ENCODE assay signal across 21 cellular contexts in genomic region chr12:28938581-28939301, GRCh38.
DNase-seq lines count a peak whose midpoint lies in the region; ATAC-seq and TF ChIP-seq lines count a peak whose summit lies in the region.
"Had no signal": no experiment of that assay in that cellular context is flagged by ENCODE, and none has a peak within 500 bp of the region (broad histone marks: within the 10 kb centered on the region; RNA-seq: fewer than 3 reads in every experiment).

No MANE protein-coding gene starts in this region.

- intact Hi-C loops in sciatic nerve (cut with DNase I), result no loop called here

- H3K27ac ChIP-seq in foreskin keratinocyte, result peak overlapping the region; percentile 68
- H3K27ac ChIP-seq in hepatocyte, result no peak overlapping the region
- H3K27ac ChIP-seq: heart right ventricle, prostate gland, RWPE1, testis had no signal

- POLR2A ChIA-PET in WTC11 (lab: Charles Lee), result no interaction called here

- H3K4me3 ChIP-seq in hepatocyte, result no peak overlapping the region
- H3K4me3 ChIP-seq: heart right ventricle, prostate gland, testis had no signal

- 78% methylated on average over 11 of the region's 11 CpGs for WGBS in hepatocyte (ENCODE audit: low lambda C conversion rate, missing lambda C conversion rate)

- ATAC-seq in WTC11 (no peak), foreskin keratinocyte (no peak), sciatic nerve (peak; percentile 31)
- ATAC-seq: activated naive CD8-positive, alpha-beta T cell treated with anti-CD3 and anti-CD28 coated beads, Interleukin-2, amount 50 U/mL, for 24 hours; stimulated activated naive B cell treated with anti-CD40 and anti-IgM and Interleukin-4, amounts not matched to agents 10 μg/mL and 1 μg/mL and 100 μg/mL, for 72 hours had no signal

- peak; percentile 47 for DNase-seq in NCI-H1105 treated with DMSO at 0.1 percent for 48 hours (lab: John Stamatoyannopoulos, UW)
- DNase-seq in WTC11 (ENCODE audit: low spot score), result no peak
- no peak for DNase-seq in foreskin keratinocyte
- no peak for DNase-seq in sciatic nerve (ENCODE audit: low spot score)
- DNase-seq in activated T-cell treated with anti-CD3 and anti-CD28 coated beads, Interleukin-2, amount 50 U/mL, for 1 hour, result no peak
- DNase-seq in hepatocyte (ENCODE audit: low spot score), result no peak
- DNase-seq in activated CD8-positive, alpha-beta memory T cell treated with anti-CD3 and anti-CD28 coated beads, Interleukin-2, amount 50 U/mL, for 4 hours, result no peak
- DNase-seq: activated CD4-positive, alpha-beta T cell treated with anti-CD3 and anti-CD28 coated beads, Interleukin-2, amount 50 U/mL, for 4 hours; activated effector memory CD4-positive, alpha-beta T cell treated with anti-CD3 and anti-CD28 coated beads, Interleukin-2, amount 50 U/mL, for 16 hours; activated naive CD8-positive, alpha-beta T cell treated with anti-CD3 and anti-CD28 coated beads, Interleukin-2, amount 50 U/mL, for 24 hours; CD4-positive, alpha-beta memory T cell; heart right ventricle; HFFc6; KBM-7; NCI-H187 treated with DMSO at 0.1 percent for 48 hours; stimulated activated CD4-positive, alpha-beta T cell treated with anti-CD3 and anti-CD28 coated beads, Interleukin-2, amount 100 ng/mL, for 48 hours; stimulated activated naive B cell treated with anti-CD40 and anti-IgM and Interleukin-4, amounts not matched to agents 10 μg/mL and 1 μg/mL and 100 μg/mL, for 72 hours; testis had no signal

- no peak overlapping the region for H3K4me3 Mint-ChIP-seq in WTC11
- H3K4me3 Mint-ChIP-seq: activated naive CD8-positive, alpha-beta T cell treated with anti-CD3 and anti-CD28 coated beads, Interleukin-2, amount 50 U/mL, for 24 hours; brain; CD4-positive, alpha-beta memory T cell; HFFc6; stimulated activated naive B cell treated with anti-CD40 and anti-IgM and Interleukin-4, amounts not matched to agents 10 μg/mL and 1 μg/mL and 100 μg/mL, for 72 hours had no signal

- H2AFZ ChIP-seq in hepatocyte, result no peak overlapping the region

- H3K79me2 ChIP-seq in hepatocyte, result no peaks in the 10 kb centered on the region

- no peaks in the 10 kb centered on the region for H4K20me1 ChIP-seq in hepatocyte (ENCODE audit: insufficient read depth, poor library complexity, severe bottlenecking)

- no peaks in the 10 kb centered on the region for H3K9me3 Mint-ChIP-seq in WTC11
- H3K9me3 Mint-ChIP-seq: activated naive CD8-positive, alpha-beta T cell treated with anti-CD3 and anti-CD28 coated beads, Interleukin-2, amount 50 U/mL, for 24 hours; brain had no signal

- H3K36me3 ChIP-seq in hepatocyte (replicated peaks; ENCODE audit: insufficient read depth, low read depth), result no peaks in the 10 kb centered on the region
- H3K36me3 ChIP-seq: heart right ventricle, prostate gland had no signal

- H3K27me3 ChIP-seq in foreskin keratinocyte (no peaks in the 10 kb centered on the region), hepatocyte (no peaks in the 10 kb centered on the region)
- H3K27me3 ChIP-seq: heart right ventricle, testis had no signal

- CTCF ChIA-PET in WTC11 (lab: Charles Lee), result no interaction called here

- no peaks in the 10 kb centered on the region for H3K9me2 ChIP-seq in hepatocyte (replicated peaks; ENCODE audit: insufficient read depth)

- peak overlapping the region; percentile 42; the same call in 1 of the 2 replicates for H3K27ac Mint-ChIP-seq in WTC11
- H3K27ac Mint-ChIP-seq: activated naive CD8-positive, alpha-beta T cell treated with anti-CD3 and anti-CD28 coated beads, Interleukin-2, amount 50 U/mL, for 24 hours; brain; CD4-positive, alpha-beta memory T cell; HFFc6; stimulated activated naive B cell treated with anti-CD40 and anti-IgM and Interleukin-4, amounts not matched to agents 10 μg/mL and 1 μg/mL and 100 μg/mL, for 72 hours had no signal

- TF ChIP-seq CTCF in WTC11 (IDR thresholded peaks at IDR 0.05) (no peak), foreskin keratinocyte (conservative IDR thresholded peaks at IDR 0.05) (no peak), hepatocyte (IDR thresholded peaks at IDR 0.05; ENCODE audit: poor library complexity) (no peak)

- no peaks in the 10 kb centered on the region for H3K9me3 ChIP-seq in hepatocyte (ENCODE audit: low read depth)
- H3K9me3 ChIP-seq: heart right ventricle, prostate gland, testis had no signal

- H3K4me1 Mint-ChIP-seq in WTC11, result peaks cover 17% of the 10 kb centered on the region
- H3K4me1 Mint-ChIP-seq: activated naive CD8-positive, alpha-beta T cell treated with anti-CD3 and anti-CD28 coated beads, Interleukin-2, amount 50 U/mL, for 24 hours; brain; CD4-positive, alpha-beta memory T cell; stimulated activated naive B cell treated with anti-CD40 and anti-IgM and Interleukin-4, amounts not matched to agents 10 μg/mL and 1 μg/mL and 100 μg/mL, for 72 hours had no signal

- no peak overlapping the region for H3K4me2 ChIP-seq in hepatocyte

- peaks cover 51% of the 10 kb centered on the region for H3K4me1 ChIP-seq in foreskin keratinocyte
- no peaks in the 10 kb centered on the region for H3K4me1 ChIP-seq in hepatocyte (ENCODE audit: insufficient read depth)
- H3K4me1 ChIP-seq: prostate gland, testis had no signal

- H3K36me3 Mint-ChIP-seq in WTC11, result no peaks in the 10 kb centered on the region
- H3K36me3 Mint-ChIP-seq: brain; CD4-positive, alpha-beta memory T cell; stimulated activated naive B cell treated with anti-CD40 and anti-IgM and Interleukin-4, amounts not matched to agents 10 μg/mL and 1 μg/mL and 100 μg/mL, for 72 hours had no signal

- no peaks in the 10 kb centered on the region for H3K27me3 Mint-ChIP-seq in WTC11 (ENCODE audit: low read depth)
- H3K27me3 Mint-ChIP-seq: activated naive CD8-positive, alpha-beta T cell treated with anti-CD3 and anti-CD28 coated beads, Interleukin-2, amount 50 U/mL, for 24 hours; brain; CD4-positive, alpha-beta memory T cell; stimulated activated naive B cell treated with anti-CD40 and anti-IgM and Interleukin-4, amounts not matched to agents 10 μg/mL and 1 μg/mL and 100 μg/mL, for 72 hours had no signal

TF ChIP-seq in WTC11, 78 proteins besides CTCF, POLR2A, EP300 and RAD21 (continues in another document):
- TF ChIP-seq IRF2 (CRISPR knock-in tag; IDR thresholded peaks at IDR 0.05; ENCODE audit: borderline replicate concordance, low read depth) (no peak), PRRX2 (CRISPR knock-in tag; IDR thresholded peaks at IDR 0.05) (no peak), GRHL2 (CRISPR knock-in tag; IDR thresholded peaks at IDR 0.05; ENCODE audit: insufficient replicate concordance, severe bottlenecking) (no peak), TEAD4 (CRISPR knock-in tag; IDR thresholded peaks at IDR 0.05) (no peak), HMGXB4 (CRISPR knock-in tag; IDR thresholded peaks at IDR 0.05) (no peak), ZNF121 (CRISPR knock-in tag; IDR thresholded peaks at IDR 0.05) (no peak), E2F5 (CRISPR knock-in tag; IDR thresholded peaks at IDR 0.05) (no peak), ZNF425 (CRISPR knock-in tag; conservative IDR thresholded peaks at IDR 0.05) (no peak), IRF1 (CRISPR knock-in tag; IDR thresholded peaks at IDR 0.05) (no peak), ZNF671 (CRISPR knock-in tag; IDR thresholded peaks at IDR 0.05) (no peak)
